8 cellular contexts compared by ENCODE assay signal in genomic region chr15:73991726-73992593, GRCh38. TPM values are rescaled to one million over a fixed set of nuclear protein-coding genes. Genes with fewer than 3 reads are reported as not detected.
DNase-seq lines count a peak whose midpoint lies in the region; ATAC-seq and TF ChIP-seq lines count a peak whose summit lies in the region.

TSS of gene STOML1 (minus strand) at chr15:73992295. CDS start at chr15:73992223, 72 bp downstream.

- H3K4me3 ChIP-seq in NT2/D1 (ENCODE audit: insufficient read length, low read depth), result peak within 1 kb of the TSS; percentile 55
- peak within 1 kb of the TSS; percentile 88 for H3K4me3 ChIP-seq in endodermal cell (ENCODE audit: low read length)

- H3K27ac ChIP-seq in endodermal cell (ENCODE audit: low read depth, low read length), result no peak within 1 kb of the TSS

- peak; percentile 95 for TF ChIP-seq CTCF in endodermal cell (conservative IDR thresholded peaks at IDR 0.05)

- H3K36me3 ChIP-seq in NT2/D1 (ENCODE audit: insufficient read depth, insufficient read length, low read length) (peaks cover 4% of the 10 kb centered on the region), endodermal cell (ENCODE audit: control insufficient read depth, insufficient read depth, low read length) (no peaks in the 10 kb centered on the region)

- 3% methylated on average over 13 to 72 of the region's 72 CpGs for WGBS in endodermal cell (ENCODE audit: insufficient coverage in 1 of 2, insufficient read length in 1 of 2), 2 experiments

- no peaks in the 10 kb centered on the region for H3K9me3 Mint-ChIP-seq in activated CD8-positive, alpha-beta memory T cell treated with anti-CD3 and anti-CD28 coated beads, Interleukin-2, amount 10 ng/mL, durations not matched to agents 7 days and 5 days (ENCODE audit: low read depth)
- H3K9me3 Mint-ChIP-seq in endodermal cell, result no peaks in the 10 kb centered on the region

- H3K9me3 ChIP-seq in NT2/D1 (ENCODE audit: insufficient read depth, low read length) (no peaks in the 10 kb centered on the region), endodermal cell (ENCODE audit: control insufficient read depth, low read length) (no peaks in the 10 kb centered on the region)

- H3K4me3 Mint-ChIP-seq in activated CD8-positive, alpha-beta memory T cell treated with anti-CD3 and anti-CD28 coated beads, Interleukin-2, amount 10 ng/mL, durations not matched to agents 7 days and 5 days, result peak within 1 kb of the TSS; percentile 73
- peak within 1 kb of the TSS; percentile 64 for H3K4me3 Mint-ChIP-seq in endodermal cell

- peak; percentile 95 for DNase-seq in COR-L47 (lab: John Stamatoyannopoulos, UW)
- DNase-seq in HS-27A (ENCODE audit: low read depth), result peak; percentile 74
- DNase-seq in NT2/D1 (ENCODE audit: low read depth, low spot score), result peak; percentile 94
- DNase-seq in activated CD8-positive, alpha-beta memory T cell treated with anti-CD3 and anti-CD28 coated beads, Interleukin-2, amount 10 ng/mL, durations not matched to agents 7 days and 5 days, result peak; percentile 95
- peak; percentile 99 for DNase-seq in endodermal cell
- DNase-seq in mesenteric fat pad (ENCODE audit: low spot score), result peak; percentile 98
- DNase-seq in stimulated activated CD8-positive, alpha-beta memory T cell treated with anti-CD3 and anti-CD28 coated beads, Interleukin-15, amount 100 ng/mL, for 1 hour (ENCODE audit: low read depth), result peak; percentile 96

- H3K36me3 Mint-ChIP-seq in activated CD8-positive, alpha-beta memory T cell treated with anti-CD3 and anti-CD28 coated beads, Interleukin-2, amount 10 ng/mL, durations not matched to agents 7 days and 5 days, result peaks cover 15% of the 10 kb centered on the region
- H3K36me3 Mint-ChIP-seq in endodermal cell (ENCODE audit: low read depth), result no peaks in the 10 kb centered on the region

- no peaks in the 10 kb centered on the region for H3K27me3 Mint-ChIP-seq in activated CD8-positive, alpha-beta memory T cell treated with anti-CD3 and anti-CD28 coated beads, Interleukin-2, amount 10 ng/mL, durations not matched to agents 7 days and 5 days
- peaks cover 7% of the 10 kb centered on the region for H3K27me3 Mint-ChIP-seq in endodermal cell (ENCODE audit: insufficient read depth)

- CTCF ChIA-PET in activated CD8-positive, alpha-beta memory T cell treated with anti-CD3 and anti-CD28 coated beads, Interleukin-2, amount 10 ng/mL, durations not matched to agents 7 days and 5 days (lab: Charles Lee), result interaction anchor here (1.2 to 12.7 kb wide), 5 partner anchors 10 to 1046 kb away, joined by 3 to 147 read pairs (median 5); no protein-coding TSS in a partner anchor

- H3K4me1 ChIP-seq in NT2/D1 (ENCODE audit: insufficient read depth, insufficient read length), result peaks cover 8% of the 10 kb centered on the region
- H3K4me1 ChIP-seq in endodermal cell (ENCODE audit: control insufficient read depth, insufficient read depth, low read length), result no peaks in the 10 kb centered on the region

- H3K9ac ChIP-seq in NT2/D1 (ENCODE audit: insufficient read length, low read depth) (peak within 1 kb of the TSS; percentile 76), endodermal cell (ENCODE audit: extremely low read depth, low read length, poor library complexity, severe bottlenecking) (no peak within 1 kb of the TSS)

- H3K27ac Mint-ChIP-seq in activated CD8-positive, alpha-beta memory T cell treated with anti-CD3 and anti-CD28 coated beads, Interleukin-2, amount 10 ng/mL, durations not matched to agents 7 days and 5 days, result peak within 1 kb of the TSS; percentile 83
- no peak within 1 kb of the TSS for H3K27ac Mint-ChIP-seq in endodermal cell

- H3K4me1 Mint-ChIP-seq in activated CD8-positive, alpha-beta memory T cell treated with anti-CD3 and anti-CD28 coated beads, Interleukin-2, amount 10 ng/mL, durations not matched to agents 7 days and 5 days, result peaks cover 38% of the 10 kb centered on the region
- peaks cover 9% of the 10 kb centered on the region for H3K4me1 Mint-ChIP-seq in endodermal cell

- H3K27me3 ChIP-seq in NT2/D1 (ENCODE audit: insufficient read depth, insufficient read length) (peaks cover 18% of the 10 kb centered on the region), endodermal cell (ENCODE audit: control insufficient read depth, insufficient read depth, low read length, poor library complexity, severe bottlenecking) (no peaks in the 10 kb centered on the region)

- ATAC-seq in GM19468 (IDR thresholded peaks at IDR 0.05; ENCODE audit: extremely low read depth, unreplicated experiment), result peak; percentile 74
- ATAC-seq in activated CD8-positive, alpha-beta memory T cell treated with anti-CD3 and anti-CD28 coated beads, Interleukin-2, amount 10 ng/mL, durations not matched to agents 7 days and 5 days, result peak; percentile 82

RNA-seq across cellular contexts. Expression of gene STOML1, which starts in this region (rescaled TPM):
- total RNA-seq in activated CD8-positive, alpha-beta memory T cell treated with anti-CD3 and anti-CD28 coated beads, Interleukin-2, amount 10 ng/mL, durations not matched to agents 7 days and 5 days, result 1 to 10 TPM; 7.9 to 8.6 TPM
- 1 to 10 TPM; 4.4 to 5.5 TPM for total RNA-seq in endodermal cell
- 7.9 TPM for polyA plus RNA-seq in endodermal cell (2013, experiment 1 of 2)
- 6.8 TPM for polyA plus RNA-seq in endodermal cell (2013, experiment 2 of 2)
- total RNA-seq in mesenteric fat pad, result 18.6 TPM
